9 cellular contexts compared by ENCODE assay signal in genomic region chr2:26934985-26935384, GRCh38.
"Had no signal": no experiment of that assay in that cellular context is flagged by ENCODE, and none has a peak within 500 bp of the region (broad histone marks: within the 10 kb centered on the region; RNA-seq: fewer than 3 reads in every experiment).

No MANE protein-coding gene starts in this region.

- DNase-seq: GM23248, GOT3, H7, HCEC 1CT, HFFc6 had no signal

- H3K4me3 Mint-ChIP-seq: GM23338, H9, HFFc6 had no signal

- H3K9me3 ChIP-seq: HAP-1 had no signal

- H3K27ac ChIP-seq: GM23248 had no signal

- H3K27ac Mint-ChIP-seq: GM23338, H9, HFFc6 had no signal

- ATAC-seq: GM23338, HCT116 had no signal

- H3K4me2 ChIP-seq: GM23338 had no signal

- H3K9ac ChIP-seq: GM23248 had no signal

- H3K4me3 ChIP-seq: GM23248, GM23338, HAP-1 had no signal

- H2AFZ ChIP-seq: GM23248, GM23338 had no signal

- H3K9me3 Mint-ChIP-seq: GM23338, H9, HFFc6 had no signal
